Comparison of ENCODE assay signal across 13 cellular contexts in genomic region chr3:52893723-52894122, GRCh38. TPM values are rescaled to one million over a fixed set of nuclear protein-coding genes. Genes with fewer than 3 reads are reported as not detected.
A peak's percentile ranks its signal among the peaks of the same experiment; 100 is the strongest.
DNase-seq lines count a peak whose midpoint lies in the region; ATAC-seq and TF ChIP-seq lines count a peak whose summit lies in the region.
"Had no signal": no experiment of that assay in that cellular context is flagged by ENCODE, and none has a peak within 500 bp of the region (broad histone marks: within the 10 kb centered on the region; RNA-seq: fewer than 3 reads in every experiment).

No MANE protein-coding gene starts in this region.

- peaks cover 59% of the 10 kb centered on the region for H3K79me2 ChIP-seq in DOHH2 (ENCODE audit: control insufficient read depth, low read length)

- peak overlapping the region; percentile 59 to 62 (median 61) for H3K9ac ChIP-seq in skeletal muscle tissue (ENCODE audit: low read depth in 1 of 3, low read length in 3 of 3)

- no peak for TF ChIP-seq CTCF in DOHH2 (IDR thresholded peaks at IDR 0.05; ENCODE audit: low read depth, low read length, poor library complexity, severe bottlenecking)
- no peak for TF ChIP-seq CTCF in foreskin fibroblast (IDR thresholded peaks at IDR 0.05; ENCODE audit: low read depth, low read length)
- no peak for TF ChIP-seq CTCF in GM10266 (IDR thresholded peaks at IDR 0.05; ENCODE audit: control insufficient read depth, insufficient read depth, low read depth, missing control alignments)

- peaks cover 4% of the 10 kb centered on the region; the same call in 1 of the 2 replicates for H4K20me1 ChIP-seq in DOHH2 (ENCODE audit: control insufficient read depth, insufficient read depth, low read depth, low read length)

- DNase-seq in OCI-M1 (lab: John Stamatoyannopoulos, UW), result peak; percentile 25
- DNase-seq in foreskin fibroblast, result peak; percentile 9 to 41
- no peak for DNase-seq in AG08395 (ENCODE audit: low spot score)
- DNase-seq in NCI-H128 (lab: John Stamatoyannopoulos, UW; ENCODE audit: unreplicated experiment), result no peak
- no peak for DNase-seq in GM10266 (ENCODE audit: extremely low spot score)
- DNase-seq: activated CD4-positive, alpha-beta T cell treated with anti-CD3 and anti-CD28 coated beads, Interleukin-2, amount 50 U/mL, for 1 hour; DMS 273 treated with DMSO at 0.1 percent for 48 hours; head of caudate nucleus; NCI-H187 treated with DMSO at 0.1 percent for 48 hours; stimulated activated CD4-positive, alpha-beta T cell treated with anti-CD3 and anti-CD28 coated beads, Interleukin-1b, Interleukin-23, amount 100 ng/mL, for 48 hours had no signal

- H3K9me3 ChIP-seq in DOHH2 (ENCODE audit: control insufficient read depth, insufficient read depth, low read length), result no peaks in the 10 kb centered on the region
- no peaks in the 10 kb centered on the region for H3K9me3 ChIP-seq in skeletal muscle tissue (ENCODE audit: control insufficient read depth in 3 of 3, low read length in 3 of 3)

- H3K36me3 ChIP-seq in DOHH2 (ENCODE audit: control insufficient read depth, low read length) (peaks cover 6% of the 10 kb centered on the region), skeletal muscle tissue (ENCODE audit: control insufficient read depth in 3 of 3, insufficient read depth in 3 of 3, low read length in 3 of 3) (peaks cover 0 to 7% (median 2%) of the 10 kb centered on the region in 3 donors)

- H3K9me2 ChIP-seq in DOHH2 (replicated peaks; ENCODE audit: control insufficient read depth, low read length), result no peaks in the 10 kb centered on the region

- H3K27me3 ChIP-seq in DOHH2 (ENCODE audit: control insufficient read depth, low read length), result no peaks in the 10 kb centered on the region
- no peaks in the 10 kb centered on the region for H3K27me3 ChIP-seq in skeletal muscle tissue (ENCODE audit: control insufficient read depth in 3 of 3, insufficient read depth in 3 of 3, low read length in 3 of 3)

- H3F3A ChIP-seq in DOHH2 (ENCODE audit: control insufficient read depth, insufficient read depth), result peaks cover 4% of the 10 kb centered on the region; the same call in 1 of the 2 replicates

- ATAC-seq in HG02973 (IDR thresholded peaks at IDR 0.05; ENCODE audit: unreplicated experiment), result no peak

- peak overlapping the region; percentile 78 for H3K4me2 ChIP-seq in DOHH2 (ENCODE audit: low read length)

- peaks cover 62% of the 10 kb centered on the region for H3K4me1 ChIP-seq in DOHH2 (ENCODE audit: control insufficient read depth, low read length)
- H3K4me1 ChIP-seq in skeletal muscle tissue (ENCODE audit: control insufficient read depth in 3 of 3, insufficient read depth in 3 of 3, low read length in 3 of 3), result peaks cover 49 to 66% (median 55%) of the 10 kb centered on the region in 3 donors

- H3K4me3 ChIP-seq in DOHH2 (ENCODE audit: low read length) (peak overlapping the region; percentile 63), foreskin fibroblast (ENCODE audit: low read depth in 1 of 2, low read length in 2 of 2) (peak overlapping the region in 1 of 2 donors; percentile 12), skeletal muscle tissue (ENCODE audit: low read length in 3 of 3) (peak overlapping the region in 2 of 3 donors; percentile 5 to 19)

- peak overlapping the region; percentile 65 for H3K27ac ChIP-seq in DOHH2 (ENCODE audit: low read depth, low read length)
- H3K27ac ChIP-seq in skeletal muscle tissue (ENCODE audit: low read depth, low read length), result peak overlapping the region; percentile 81

RNA-seq across cellular contexts. Expression of gene STIMATE, which starts 3.6 kb away (rescaled TPM):
- total RNA-seq in skeletal muscle tissue, result 8.9 TPM

RNA-seq across cellular contexts. Expression of gene MUSTN1, which starts 58.9 kb away (rescaled TPM):
- total RNA-seq in skeletal muscle tissue, result 35.5 TPM

Comparison
In these comparisons a context has a peak if more than half of its experiments do, and no peak if none do; other contexts are left out.
1. DNase-seq: peak in OCI-M1 (single experiment) and foreskin fibroblast (2 of 2); none in AG08395 (single experiment), NCI-H128 (single experiment) and GM10266 (single experiment).